30 cellular contexts compared by ENCODE assay signal in the genomic region with DNA sequence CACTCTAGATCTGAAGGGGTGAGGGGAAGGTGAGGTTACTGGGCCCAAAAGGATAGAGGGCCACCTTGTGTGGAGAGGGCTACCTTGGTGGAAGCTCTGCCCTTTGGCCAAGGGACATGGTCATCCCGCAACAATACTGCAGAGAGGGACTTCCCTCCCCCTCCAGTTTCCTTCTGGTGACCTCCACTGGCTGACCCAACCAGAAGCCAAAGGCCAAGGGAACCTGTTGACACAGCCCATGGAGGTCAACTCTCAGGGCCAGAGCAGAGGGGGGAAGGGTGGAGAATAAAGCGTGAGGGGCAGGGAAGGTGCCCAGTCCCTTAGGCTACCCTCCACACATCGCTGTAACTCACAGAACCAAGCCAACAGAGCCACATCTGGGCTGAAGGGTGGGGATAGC. TPM values are rescaled to one million over a fixed set of nuclear protein-coding genes. Genes with fewer than 3 reads are reported as not detected.
DNase-seq lines count a peak whose midpoint lies in the region; ATAC-seq, FAIRE-seq and TF ChIP-seq lines count a peak whose summit lies in the region.
"Had no signal": no experiment of that assay in that cellular context is flagged by ENCODE, and none has a peak within 500 bp of the region (broad histone marks: within the 10 kb centered on the region; RNA-seq: fewer than 3 reads in every experiment).

No MANE protein-coding gene starts in this region.

- ATAC-seq in WTC11 (no peak), HepG2 (peak; percentile 61), right lobe of liver (peak; percentile 92 to 96 (median 94)), natural killer cell (no peak)
- no peak for ATAC-seq in stimulated activated effector memory CD8-positive, alpha-beta T cell treated with anti-CD3 and anti-CD28 coated beads, Interleukin-12 subunit alpha, Interleukin-12 subunit beta, amount 100 ng/mL, for 72 hours
- ATAC-seq: GM12878 had no signal

- no peaks in the 10 kb centered on the region for H4K20me1 ChIP-seq in HepG2 (ENCODE audit: insufficient read depth, low read length)

- intact Hi-C loops in HepG2 (cut with micrococcal nuclease; ENCODE audit: unreplicated experiment): no loop called here
- intact Hi-C loops in right lobe of liver (cut with DNase I): no loop called here
- intact Hi-C loops in colonic mucosa (cut with DNase I): no loop called here
- intact Hi-C loops in transverse colon (cut with DNase I; ENCODE audit: low total_unique reads): no loop called here
- intact Hi-C loops in natural killer cell (cut with micrococcal nuclease): no loop called here
- intact Hi-C loops in head of caudate nucleus (cut with DNase I): no loop called here

- no TSS peak for BruUV-seq in HepG2 (replicated peaks; lab: Mats Ljungman, UMichigan)

- H2AFZ ChIP-seq in HepG2 (ENCODE audit: low read length): no peak overlapping the region

- no peak for TF ChIP-seq POLR2A in HepG2 (IDR thresholded peaks at IDR 0.05; ENCODE audit: insufficient read depth in 1 of 2, low read depth in 2 of 2, low read length in 2 of 2)
- TF ChIP-seq POLR2A in right lobe of liver (IDR thresholded peaks at IDR 0.05): no peak
- TF ChIP-seq POLR2A in transverse colon (IDR thresholded peaks at IDR 0.05): no peak

- POLR2A ChIA-PET in WTC11 (lab: Charles Lee) (no interaction called here), HepG2 (lab: Yijun Ruan, JAX) (no interaction called here)

- DNase-seq in WTC11 (ENCODE audit: low spot score): no peak
- peak; percentile 42 for DNase-seq in HepG2 (ENCODE audit: low spot score)
- DNase-seq in right lobe of liver: peak; percentile 60 to 86 (median 85)
- no peak for DNase-seq in stimulated activated effector memory CD8-positive, alpha-beta T cell treated with anti-CD3 and anti-CD28 coated beads, Interleukin-12 subunit alpha, Interleukin-12 subunit beta, amount 100 ng/mL, for 72 hours (ENCODE audit: low spot score in 2 of 2)
- no peak for DNase-seq in colonic mucosa
- no peak for DNase-seq in transverse colon
- no peak for DNase-seq in natural killer cell
- DNase-seq in head of caudate nucleus: no peak
- DNase-seq: 8988T; ACHN; BE2C; C1 segment of cervical spinal cord; CD4-positive, alpha-beta memory T cell; CD4-positive, CD25-positive, alpha-beta regulatory T cell; CD8-positive, alpha-beta memory T cell; COR-L47; DMS 273 treated with DMSO at 0.1 percent for 48 hours; DMS153; DMS53; DMS79; DND-41; EL; GDM1 had no signal

- H3K4me3 Mint-ChIP-seq in WTC11 (no peak overlapping the region), natural killer cell (no peak overlapping the region)
- no peak overlapping the region for H3K4me3 Mint-ChIP-seq in stimulated activated effector memory CD8-positive, alpha-beta T cell treated with anti-CD3 and anti-CD28 coated beads, Interleukin-12 subunit alpha, Interleukin-12 subunit beta, amount 100 ng/mL, for 72 hours
- H3K4me3 Mint-ChIP-seq: CD14-positive monocyte; CD4-positive, alpha-beta memory T cell; CD4-positive, CD25-positive, alpha-beta regulatory T cell; CD8-positive, alpha-beta memory T cell had no signal

- peak; percentile 72 for FAIRE-seq in HepG2 (lab: Jason Lieb, UNC)
- FAIRE-seq: A204.1, GM12878, GM18507 had no signal

- WGBS in HepG2 (ENCODE audit: low lambda C conversion rate): 21% methylated on average over 3 of the region's 3 CpGs
- WGBS in right lobe of liver (ENCODE audit: insufficient coverage, low coverage, low lambda C conversion rate, missing lambda C conversion rate): 19% methylated on average over 3 of the region's 3 CpGs
- 68 to 80% methylated on average over 1 to 3 of the region's 3 CpGs for WGBS in transverse colon (ENCODE audit: low coverage in 1 of 2), 2 donors

- H3K27ac Mint-ChIP-seq in WTC11: no peak overlapping the region
- H3K27ac Mint-ChIP-seq in stimulated activated effector memory CD8-positive, alpha-beta T cell treated with anti-CD3 and anti-CD28 coated beads, Interleukin-12 subunit alpha, Interleukin-12 subunit beta, amount 100 ng/mL, for 72 hours: peak overlapping the region; percentile 43
- H3K27ac Mint-ChIP-seq in natural killer cell: no peak overlapping the region
- H3K27ac Mint-ChIP-seq: CD14-positive monocyte; CD4-positive, alpha-beta memory T cell; CD4-positive, CD25-positive, alpha-beta regulatory T cell had no signal

- TF ChIP-seq RAD21 in HepG2 (CRISPR knock-in tag; IDR thresholded peaks at IDR 0.05): no peak

- no peaks in the 10 kb centered on the region for H3K9me3 ChIP-seq in HepG2 (ENCODE audit: low read length)
- no peaks in the 10 kb centered on the region for H3K9me3 ChIP-seq in right lobe of liver
- no peaks in the 10 kb centered on the region for H3K9me3 ChIP-seq in colonic mucosa
- H3K9me3 ChIP-seq in transverse colon: no peaks in the 10 kb centered on the region
- H3K9me3 ChIP-seq: BE2C, BLaER1 had no signal

- H3K36me3 Mint-ChIP-seq in WTC11: no peaks in the 10 kb centered on the region
- no peaks in the 10 kb centered on the region for H3K36me3 Mint-ChIP-seq in stimulated activated effector memory CD8-positive, alpha-beta T cell treated with anti-CD3 and anti-CD28 coated beads, Interleukin-12 subunit alpha, Interleukin-12 subunit beta, amount 100 ng/mL, for 72 hours
- no peaks in the 10 kb centered on the region for H3K36me3 Mint-ChIP-seq in natural killer cell
- H3K36me3 Mint-ChIP-seq: CD14-positive monocyte; CD4-positive, alpha-beta memory T cell; CD4-positive, CD25-positive, alpha-beta regulatory T cell; CD8-positive, alpha-beta memory T cell had no signal

- TF ChIP-seq CTCF in WTC11 (IDR thresholded peaks at IDR 0.05): no peak
- TF ChIP-seq CTCF in HepG2 (CRISPR knock-in tag; IDR thresholded peaks at IDR 0.05): peak; percentile 35; the same call in 1 of the 2 replicates
- peak in 1 of 4 donors; percentile 15 for TF ChIP-seq CTCF in right lobe of liver (IDR thresholded peaks at IDR 0.05)
- TF ChIP-seq CTCF in colonic mucosa (IDR thresholded peaks at IDR 0.05): no peak
- TF ChIP-seq CTCF in transverse colon (IDR thresholded peaks at IDR 0.05): no peak
- no peak for TF ChIP-seq CTCF in natural killer cell (IDR thresholded peaks at IDR 0.05)

- no peaks in the 10 kb centered on the region for H3K79me2 ChIP-seq in HepG2 (ENCODE audit: insufficient read depth, low read length)

- H3K36me3 ChIP-seq in HepG2 (replicated peaks in 1 of 2; ENCODE audit: control insufficient read depth in 1 of 2, insufficient read depth in 2 of 2, low read length in 2 of 2) (no peaks in the 10 kb centered on the region), right lobe of liver (no peaks in the 10 kb centered on the region), colonic mucosa (no peaks in the 10 kb centered on the region), transverse colon (no peaks in the 10 kb centered on the region)
- H3K36me3 ChIP-seq: BE2C, BLaER1 had no signal

- H3K27me3 ChIP-seq in HepG2 (ENCODE audit: control insufficient read depth in 1 of 2, insufficient read depth in 2 of 2, low read length in 2 of 2) (peaks cover 4 to 37% of the 10 kb centered on the region in 2 experiments; a peak in 4 of 5 replicates), right lobe of liver (no peaks in the 10 kb centered on the region), colonic mucosa (no peaks in the 10 kb centered on the region), transverse colon (peaks cover 3% of the 10 kb centered on the region)
- H3K27me3 ChIP-seq: BE2C had no signal

- H3K9ac ChIP-seq in HepG2 (ENCODE audit: insufficient read depth, low read depth, low read length) (no peak overlapping the region), colonic mucosa (ENCODE audit: low read depth in 2 of 2, low read length in 2 of 2) (no peak overlapping the region)
- H3K9ac ChIP-seq: BLaER1 had no signal

- TF ChIP-seq EP300 in HepG2 (IDR thresholded peaks at IDR 0.05; ENCODE audit: low read depth in 2 of 2, low read length in 2 of 2): peak in 1 of 2 experiments; percentile 72; a peak in 2 of 4 replicates
- TF ChIP-seq EP300 in HepG2 (CRISPR knock-in tag; IDR thresholded peaks at IDR 0.05; ENCODE audit: borderline replicate concordance): no peak
- no peak for TF ChIP-seq EP300 in transverse colon (IDR thresholded peaks at IDR 0.05; ENCODE audit: low read depth)

- no peaks in the 10 kb centered on the region for H3K9me3 Mint-ChIP-seq in WTC11
- no peaks in the 10 kb centered on the region for H3K9me3 Mint-ChIP-seq in stimulated activated effector memory CD8-positive, alpha-beta T cell treated with anti-CD3 and anti-CD28 coated beads, Interleukin-12 subunit alpha, Interleukin-12 subunit beta, amount 100 ng/mL, for 72 hours
- no peaks in the 10 kb centered on the region for H3K9me3 Mint-ChIP-seq in natural killer cell
- H3K9me3 Mint-ChIP-seq: CD4-positive, alpha-beta memory T cell had no signal

- no peak overlapping the region for H3K27ac ChIP-seq in HepG2 (ENCODE audit: extremely low read length, insufficient read depth, low read length)
- H3K27ac ChIP-seq in right lobe of liver: peak overlapping the region in 1 of 3 donors; percentile 36
- no peak overlapping the region for H3K27ac ChIP-seq in colonic mucosa
- H3K27ac ChIP-seq in transverse colon: no peak overlapping the region
- H3K27ac ChIP-seq: BLaER1 had no signal

- H3K4me2 ChIP-seq in HepG2 (ENCODE audit: low read depth, low read length): peak overlapping the region; percentile 58

- CTCF ChIA-PET in WTC11 (lab: Charles Lee): no interaction called here
- CTCF ChIA-PET in HepG2 (lab: Yijun Ruan, JAX; ENCODE audit: low intra/inter-chr PET ratio, low total read pairs): no interaction called here

- no peaks in the 10 kb centered on the region for H3K4me1 Mint-ChIP-seq in WTC11
- H3K4me1 Mint-ChIP-seq in stimulated activated effector memory CD8-positive, alpha-beta T cell treated with anti-CD3 and anti-CD28 coated beads, Interleukin-12 subunit alpha, Interleukin-12 subunit beta, amount 100 ng/mL, for 72 hours: peaks cover 4% of the 10 kb centered on the region
- H3K4me1 Mint-ChIP-seq in natural killer cell: no peaks in the 10 kb centered on the region
- H3K4me1 Mint-ChIP-seq: CD14-positive monocyte; CD4-positive, CD25-positive, alpha-beta regulatory T cell had no signal

- H3K27me3 Mint-ChIP-seq in WTC11 (ENCODE audit: low read depth): no peaks in the 10 kb centered on the region
- H3K27me3 Mint-ChIP-seq in natural killer cell (ENCODE audit: low read depth in 2 of 2): peaks cover 7 to 12% of the 10 kb centered on the region in 2 donors

- in situ Hi-C loops in HepG2 (cut with HindIII; ENCODE audit: extremely low pct_ligation_motif_present, low pct_unique_long_range_greater_than_20kb): no loop called here
- in situ Hi-C loops in transverse colon (cut with MboI; ENCODE audit: low pct_ligation_motif_present in 1 of 4, low pct_unique_long_range_greater_than_20kb in 1 of 4, low sequenced_read_pairs in 3 of 4): no loop called here

- H3K4me3 ChIP-seq in HepG2 (replicated peaks in 1 of 3; ENCODE audit: insufficient read depth in 1 of 3, low read depth in 2 of 3, low read length in 3 of 3) (peak overlapping the region in 1 of 3 experiments; percentile 41; a peak in 2 of 6 replicates), right lobe of liver (no peak overlapping the region), colonic mucosa (no peak overlapping the region), transverse colon (no peak overlapping the region)
- H3K4me3 ChIP-seq: BLaER1, GM12878 had no signal

- H3K4me1 ChIP-seq in HepG2 (ENCODE audit: insufficient read depth, low read length): peaks cover 29% of the 10 kb centered on the region
- peaks cover 0 to 19% (median 8%) of the 10 kb centered on the region in 4 donors for H3K4me1 ChIP-seq in right lobe of liver
- no peaks in the 10 kb centered on the region for H3K4me1 ChIP-seq in colonic mucosa
- H3K4me1 ChIP-seq in transverse colon: no peaks in the 10 kb centered on the region
- H3K4me1 ChIP-seq: BE2C had no signal

RNA-seq across cellular contexts. Expression of gene RHOD, which starts 15.0 kb away (rescaled TPM):
- 13.1 to 16.3 TPM (median 15.9 TPM) in 3 replicates for total RNA-seq in WTC11 (2021)
- 0.27 and 0.29 TPM in 2 replicates for total RNA-seq in HepG2 (2016; rRNA removed; fragmentation: Illumina TruSeq; extraction: Trizol)
- total RNA-seq in HepG2 (2016; cell fraction: cytosol; rRNA removed; fragmentation: Illumina TruSeq; extraction: Trizol; ENCODE audit: low read depth): 0.88 and 0.91 TPM in 2 replicates
- 0.32 and 0.33 TPM in 2 replicates for total RNA-seq in HepG2 (2016; cell fraction: insoluble cytoplasmic fraction; rRNA removed; fragmentation: Illumina TruSeq; extraction: Trizol)
- total RNA-seq in HepG2 (2016; cell fraction: membrane; rRNA removed; fragmentation: Illumina TruSeq; extraction: Trizol): 0.76 and 0.93 TPM in 2 replicates
- total RNA-seq in HepG2 (2016; cell fraction: nucleus; rRNA removed; fragmentation: Illumina TruSeq; extraction: Trizol): 0.34 TPM in 1 of 2 replicates, not detected in the other
- polyA plus RNA-seq in HepG2 (2011; rRNA removed): 0.98 and 1.7 TPM in 2 replicates
- 2.1 and 3.1 TPM in 2 replicates for polyA plus RNA-seq in HepG2 (2011; cell fraction: cytosol; rRNA removed)
- 0.66 and 1.1 TPM in 2 replicates for polyA plus RNA-seq in HepG2 (2011; cell fraction: nucleus; rRNA removed)
- polyA plus RNA-seq in HepG2 (2012): 0.47 and 1.2 TPM in 2 replicates
- 1.6 and 1.9 TPM in 2 replicates for polyA plus RNA-seq in HepG2 (2016; cell fraction: cytosol; fragmentation: Illumina TruSeq; extraction: Trizol; ENCODE audit: low read depth)
- polyA plus RNA-seq in HepG2 (2016; cell fraction: insoluble cytoplasmic fraction; fragmentation: Illumina TruSeq; extraction: Trizol; ENCODE audit: low read depth): 0.78 and 0.84 TPM in 2 replicates
- 1.1 and 1.4 TPM in 2 replicates for polyA plus RNA-seq in HepG2 (2016; cell fraction: membrane; fragmentation: Illumina TruSeq; extraction: Trizol; ENCODE audit: low read depth)
- 0.71 TPM in 1 of 2 replicates, not detected in the other for polyA plus RNA-seq in HepG2 (2016; cell fraction: nucleus; fragmentation: Illumina TruSeq; extraction: Trizol; ENCODE audit: insufficient read depth, low read depth)
- 2.0 and 37.6 TPM in 2 replicates for polyA minus RNA-seq in HepG2 (2011; rRNA and poly(A)+ RNA removed; ENCODE audit: low replicate concordance)
- polyA minus RNA-seq in HepG2 (2011; cell fraction: cytosol; rRNA and poly(A)+ RNA removed): 1.7 and 2.0 TPM in 2 replicates
- 0.90 TPM in 1 of 2 replicates, not detected in the other for polyA minus RNA-seq in HepG2 (2011; cell fraction: nucleus; rRNA and poly(A)+ RNA removed)
- 100 to 1,000 TPM in 1 of 6 experiments, 10 to 100 TPM in 5; 17.8 to 106 (median 47.3) TPM for total RNA-seq in right lobe of liver
- total RNA-seq in colonic mucosa: 10 to 100 TPM in 1 of 2 donors, 1 to 10 TPM in 1; 8.5 to 11.2 TPM
- 10 to 100 TPM in 1 of 4 donors, 1 to 10 TPM in 3; 1.2 to 54.6 (median 5.8) TPM for total RNA-seq in transverse colon
- total RNA-seq in natural killer cell: not detected
- total RNA-seq: CD4-positive, CD25-positive, alpha-beta regulatory T cell; Daoy; G401 had no signal
- polyA plus RNA-seq: CD14-positive monocyte had no signal

RNA-seq across cellular contexts. Expression of gene SYT12, which starts 18.7 kb away (rescaled TPM):
- total RNA-seq in WTC11 (2021): 4.6 to 7.3 TPM (median 7.1 TPM) in 3 replicates
- 0.02 TPM in 1 of 2 replicates, not detected in the other for total RNA-seq in HepG2 (2016; rRNA removed; fragmentation: Illumina TruSeq; extraction: Trizol)
- under 0.01 and 0.09 TPM in 2 replicates for total RNA-seq in HepG2 (2016; cell fraction: cytosol; rRNA removed; fragmentation: Illumina TruSeq; extraction: Trizol; ENCODE audit: low read depth)
- total RNA-seq in HepG2 (2016; cell fraction: insoluble cytoplasmic fraction; rRNA removed; fragmentation: Illumina TruSeq; extraction: Trizol): not detected in 2 replicates
- 0.03 TPM in 1 of 2 replicates, not detected in the other for total RNA-seq in HepG2 (2016; cell fraction: membrane; rRNA removed; fragmentation: Illumina TruSeq; extraction: Trizol)
- total RNA-seq in HepG2 (2016; cell fraction: nucleus; rRNA removed; fragmentation: Illumina TruSeq; extraction: Trizol): not detected in 2 replicates
- polyA plus RNA-seq in HepG2 (2011; rRNA removed): 0.01 and 0.07 TPM in 2 replicates
- 0.03 TPM in 2 replicates for polyA plus RNA-seq in HepG2 (2011; cell fraction: cytosol; rRNA removed)
- polyA plus RNA-seq in HepG2 (2011; cell fraction: nucleus; rRNA removed): 0.05 and 0.10 TPM in 2 replicates
- polyA plus RNA-seq in HepG2 (2012): 0.04 TPM in 2 replicates
- not detected in 2 replicates for polyA plus RNA-seq in HepG2 (2016; cell fraction: cytosol; fragmentation: Illumina TruSeq; extraction: Trizol; ENCODE audit: low read depth)
- not detected in 2 replicates for polyA plus RNA-seq in HepG2 (2016; cell fraction: insoluble cytoplasmic fraction; fragmentation: Illumina TruSeq; extraction: Trizol; ENCODE audit: low read depth)
- polyA plus RNA-seq in HepG2 (2016; cell fraction: membrane; fragmentation: Illumina TruSeq; extraction: Trizol; ENCODE audit: low read depth): not detected in 2 replicates
- polyA plus RNA-seq in HepG2 (2016; cell fraction: nucleus; fragmentation: Illumina TruSeq; extraction: Trizol; ENCODE audit: insufficient read depth, low read depth): not detected in 2 replicates
- 0.02 and 20.9 TPM in 2 replicates for polyA minus RNA-seq in HepG2 (2011; rRNA and poly(A)+ RNA removed; ENCODE audit: low replicate concordance)
- polyA minus RNA-seq in HepG2 (2011; cell fraction: cytosol; rRNA and poly(A)+ RNA removed): 0.09 TPM in 1 of 2 replicates, not detected in the other
- 0.26 TPM in 1 of 2 replicates, not detected in the other for polyA minus RNA-seq in HepG2 (2011; cell fraction: nucleus; rRNA and poly(A)+ RNA removed)
- total RNA-seq in right lobe of liver: 10 to 100 TPM in 4 of 6 experiments, 1 to 10 TPM in 2; 1.8 to 35.3 (median 14.2) TPM
- 1 to 10 TPM in 1 of 2 donors, under 1 TPM in 1; 0.29 to 3.4 TPM for total RNA-seq in colonic mucosa
- total RNA-seq in transverse colon: not detected
- not detected for total RNA-seq in natural killer cell
- total RNA-seq: CD4-positive, alpha-beta memory T cell; CD4-positive, CD25-positive, alpha-beta regulatory T cell; CD8-positive, alpha-beta memory T cell had no signal
- polyA plus RNA-seq: CD14-positive monocyte; CD4-positive, alpha-beta memory T cell; CD4-positive, CD25-positive, alpha-beta regulatory T cell; CD8-positive, alpha-beta memory T cell had no signal

Comparison
In these comparisons a context has a peak if more than half of its experiments do, and no peak if none do; other contexts are left out.
1. ATAC-seq: peak in HepG2 (single experiment) and right lobe of liver (4 of 4); none in WTC11 (single experiment), stimulated activated effector memory CD8-positive, alpha-beta T cell treated with anti-CD3 and anti-CD28 coated beads, Interleukin-12 subunit alpha, Interleukin-12 subunit beta, amount 100 ng/mL, for 72 hours (single experiment) and natural killer cell (0 of 3).
2. DNase-seq: peak in HepG2 (single experiment) and right lobe of liver (3 of 3); none in WTC11 (single experiment), stimulated activated effector memory CD8-positive, alpha-beta T cell treated with anti-CD3 and anti-CD28 coated beads, Interleukin-12 subunit alpha, Interleukin-12 subunit beta, amount 100 ng/mL, for 72 hours (0 of 2), colonic mucosa (single experiment), transverse colon (single experiment), natural killer cell (single experiment) and head of caudate nucleus (0 of 42).
3. Of the 50 proteins assayed by ChIP-seq in both HepG2 and WTC11: peak only in HepG2: CTCF, ESRRA, FOXK1, FOXP4, IRF2, MAX and 2 more; only in WTC11: none; in both: GABPB1; in neither: 40; mixed calls (peak in some experiments, not most) for 1.